ENCODE assay signal across 23 cellular contexts in the genomic region with DNA sequence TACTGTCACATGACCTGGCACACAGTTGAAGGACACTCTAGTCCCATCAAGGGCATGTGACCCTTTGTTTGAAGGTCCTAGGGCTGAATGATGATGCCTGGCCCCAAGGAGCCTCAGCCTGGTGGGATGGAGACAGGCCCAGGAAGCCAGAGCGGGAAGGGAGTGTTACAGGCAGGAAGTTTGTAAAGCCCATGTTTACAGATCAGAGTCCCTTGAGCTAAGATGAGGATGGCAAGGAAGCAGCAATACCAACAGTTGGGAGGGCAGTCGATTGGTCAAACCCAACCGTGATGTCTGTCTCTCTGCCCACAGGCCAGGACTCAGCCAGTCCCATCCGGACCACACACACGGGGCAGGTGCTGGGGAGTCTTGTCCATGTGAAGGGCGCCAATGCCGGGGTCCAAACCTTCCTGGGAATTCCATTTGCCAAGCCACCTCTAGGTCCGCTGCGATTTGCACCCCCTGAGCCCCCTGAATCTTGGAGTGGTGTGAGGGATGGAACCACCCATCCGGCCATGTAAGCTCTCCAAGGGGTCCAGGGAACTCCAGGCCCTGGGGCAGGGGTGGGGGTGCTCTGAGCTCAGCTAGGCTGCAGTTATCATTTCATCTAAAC. TPM values are rescaled to one million over a fixed set of nuclear protein-coding genes. Genes with fewer than 3 reads are reported as not detected.
DNase-seq lines count a peak whose midpoint lies in the region; ATAC-seq and TF ChIP-seq lines count a peak whose summit lies in the region.
"Had no signal": no experiment of that assay in that cellular context is flagged by ENCODE, and none has a peak within 500 bp of the region (broad histone marks: within the 10 kb centered on the region; RNA-seq: fewer than 3 reads in every experiment).

No MANE protein-coding gene starts in this region.

- no peaks in the 10 kb centered on the region for H3K9me3 ChIP-seq in CD4-positive, alpha-beta T cell (ENCODE audit: control insufficient read depth, low read length)
- H3K9me3 ChIP-seq: pancreas, SJSA1 had no signal

- CTCF ChIA-PET in CD4-positive, alpha-beta T cell (lab: Charles Lee): interaction anchor here (1.0 kb wide), 1 partner anchor 10 kb away, joined by 3 read pairs; no protein-coding TSS in a partner anchor
- CTCF ChIA-PET in RWPE1 (lab: Yijun Ruan, JAX): interaction anchor here (0.6 to 1.1 kb wide), 4 partner anchors 7 to 24 kb away, joined by 3 to 4 read pairs (median 3); no protein-coding TSS in a partner anchor

- H3K27me3 Mint-ChIP-seq in CD4-positive, alpha-beta T cell: no peaks in the 10 kb centered on the region
- peaks cover 8% of the 10 kb centered on the region for H3K27me3 Mint-ChIP-seq in glutamatergic neuron (ENCODE audit: unreplicated experiment)
- no peaks in the 10 kb centered on the region for H3K27me3 Mint-ChIP-seq in neural crest cell (ENCODE audit: low read depth)
- no peaks in the 10 kb centered on the region for H3K27me3 Mint-ChIP-seq in chondrocyte (ENCODE audit: low read depth)
- H3K27me3 Mint-ChIP-seq in stimulated activated naive CD8-positive, alpha-beta T cell treated with anti-CD3 and anti-CD28 coated beads, Interleukin-15, amount 100 ng/mL, for 72 hours: no peaks in the 10 kb centered on the region
- H3K27me3 Mint-ChIP-seq: activated CD8-positive, alpha-beta memory T cell treated with anti-CD3 and anti-CD28 coated beads, Interleukin-2, amount 10 ng/mL, durations not matched to agents 7 days and 5 days; effector memory CD8-positive, alpha-beta T cell had no signal

- peaks cover 49% of the 10 kb centered on the region for H3K4me1 Mint-ChIP-seq in CD4-positive, alpha-beta T cell (ENCODE audit: low read depth)
- H3K4me1 Mint-ChIP-seq in glutamatergic neuron (ENCODE audit: low read depth, unreplicated experiment) (peaks cover 8% of the 10 kb centered on the region), neural crest cell (peaks cover 38% of the 10 kb centered on the region), chondrocyte (ENCODE audit: low read depth) (peaks cover 34% of the 10 kb centered on the region)
- peaks cover 61% of the 10 kb centered on the region for H3K4me1 Mint-ChIP-seq in stimulated activated naive CD8-positive, alpha-beta T cell treated with anti-CD3 and anti-CD28 coated beads, Interleukin-15, amount 100 ng/mL, for 72 hours

- DNase-seq in CD4-positive, alpha-beta T cell: no peak
- DNase-seq in RWPE1 (ENCODE audit: low spot score) (no peak), glutamatergic neuron (no peak), neural crest cell (ENCODE audit: low read depth, low spot score) (no peak), chondrocyte (ENCODE audit: low spot score) (no peak), NCI-H526 (lab: John Stamatoyannopoulos, UW) (no peak)
- no peak for DNase-seq in stimulated activated naive CD8-positive, alpha-beta T cell treated with anti-CD3 and anti-CD28 coated beads, Interleukin-15, amount 100 ng/mL, for 72 hours
- DNase-seq: activated CD8-positive, alpha-beta memory T cell treated with anti-CD3 and anti-CD28 coated beads, Interleukin-2, amount 10 ng/mL, durations not matched to agents 7 days and 5 days; activated effector memory CD4-positive, alpha-beta T cell treated with anti-CD3 and anti-CD28 coated beads, Interleukin-2, amount 50 U/mL, for 16 hours; effector memory CD8-positive, alpha-beta T cell; islet precursor cell; NCI-H1417 treated with DMSO at 0.1 percent for 48 hours; NCI-H2171 treated with DMSO at 0.1 percent for 48 hours; NCI-H748 treated with DMSO at 0.1 percent for 48 hours; PC-3 had no signal

- POLR2A ChIA-PET in CD4-positive, alpha-beta T cell (lab: Charles Lee): no interaction called here
- POLR2A ChIA-PET in RWPE1 (lab: Yijun Ruan, JAX; ENCODE audit: low non-redundant PET): no interaction called here

- no peaks in the 10 kb centered on the region for H3K27me3 ChIP-seq in CD4-positive, alpha-beta T cell (ENCODE audit: control insufficient read depth, insufficient read depth, low read length)
- H3K27me3 ChIP-seq: pancreas, SJSA1 had no signal

- no peak overlapping the region for H3K27ac ChIP-seq in CD4-positive, alpha-beta T cell (ENCODE audit: low read depth, low read length)
- peak overlapping the region; percentile 28 for H3K27ac ChIP-seq in RWPE1
- H3K27ac ChIP-seq: pancreas, SJSA1 had no signal

- H3K36me3 Mint-ChIP-seq in CD4-positive, alpha-beta T cell (ENCODE audit: low read depth): peaks cover 83% of the 10 kb centered on the region
- H3K36me3 Mint-ChIP-seq in glutamatergic neuron (ENCODE audit: unreplicated experiment) (no peaks in the 10 kb centered on the region), neural crest cell (ENCODE audit: low read depth) (peaks cover 2% of the 10 kb centered on the region), chondrocyte (ENCODE audit: low read depth) (peaks cover 15% of the 10 kb centered on the region)

- H3K9me3 Mint-ChIP-seq in CD4-positive, alpha-beta T cell: no peaks in the 10 kb centered on the region
- H3K9me3 Mint-ChIP-seq in glutamatergic neuron (ENCODE audit: unreplicated experiment): peaks cover 3% of the 10 kb centered on the region
- H3K9me3 Mint-ChIP-seq in neural crest cell: no peaks in the 10 kb centered on the region
- no peaks in the 10 kb centered on the region for H3K9me3 Mint-ChIP-seq in chondrocyte (ENCODE audit: low read depth)
- no peaks in the 10 kb centered on the region for H3K9me3 Mint-ChIP-seq in stimulated activated naive CD8-positive, alpha-beta T cell treated with anti-CD3 and anti-CD28 coated beads, Interleukin-15, amount 100 ng/mL, for 72 hours
- H3K9me3 Mint-ChIP-seq: effector memory CD8-positive, alpha-beta T cell; mesothelial cell of epicardium; T-helper 2 cell treated with Interferon-gamma antibody and Interleukin-4, amounts not matched to agents 5 μg/mL and 100 μg/mL, for 36 hours had no signal

- intact Hi-C loops in CD4-positive, alpha-beta T cell (cut with DNase I, micrococcal nuclease): no loop called here

- H3K4me3 Mint-ChIP-seq in CD4-positive, alpha-beta T cell: peak overlapping the region; percentile 98
- peak overlapping the region; percentile 38 for H3K4me3 Mint-ChIP-seq in glutamatergic neuron (ENCODE audit: unreplicated experiment)
- peak overlapping the region; percentile 70 for H3K4me3 Mint-ChIP-seq in neural crest cell
- H3K4me3 Mint-ChIP-seq in chondrocyte (ENCODE audit: unreplicated experiment): no peak overlapping the region
- H3K4me3 Mint-ChIP-seq in stimulated activated naive CD8-positive, alpha-beta T cell treated with anti-CD3 and anti-CD28 coated beads, Interleukin-15, amount 100 ng/mL, for 72 hours: no peak overlapping the region
- H3K4me3 Mint-ChIP-seq: activated CD8-positive, alpha-beta memory T cell treated with anti-CD3 and anti-CD28 coated beads, Interleukin-2, amount 10 ng/mL, durations not matched to agents 7 days and 5 days; T-helper 2 cell treated with Interferon-gamma antibody and Interleukin-4, amounts not matched to agents 5 μg/mL and 100 μg/mL, for 36 hours had no signal

- H3K27ac Mint-ChIP-seq in CD4-positive, alpha-beta T cell: peak overlapping the region; percentile 97
- no peak overlapping the region for H3K27ac Mint-ChIP-seq in glutamatergic neuron (ENCODE audit: unreplicated experiment)
- H3K27ac Mint-ChIP-seq in neural crest cell (ENCODE audit: unreplicated experiment): no peak overlapping the region
- H3K27ac Mint-ChIP-seq in chondrocyte (ENCODE audit: unreplicated experiment): no peak overlapping the region
- peak overlapping the region in 1 of 2 donors; percentile 53 for H3K27ac Mint-ChIP-seq in stimulated activated naive CD8-positive, alpha-beta T cell treated with anti-CD3 and anti-CD28 coated beads, Interleukin-15, amount 100 ng/mL, for 72 hours
- H3K27ac Mint-ChIP-seq: mesothelial cell of epicardium; T-helper 2 cell treated with Interferon-gamma antibody and Interleukin-4, amounts not matched to agents 5 μg/mL and 100 μg/mL, for 36 hours had no signal

- no peak for ATAC-seq in CD4-positive, alpha-beta T cell (ENCODE audit: poor library complexity)
- ATAC-seq in stimulated activated naive CD8-positive, alpha-beta T cell treated with anti-CD3 and anti-CD28 coated beads, Interleukin-15, amount 100 ng/mL, for 72 hours: no peak
- no peak for ATAC-seq in GM21786 (IDR thresholded peaks at IDR 0.05; ENCODE audit: unreplicated experiment)
- ATAC-seq: activated CD4-positive, CD25-positive, alpha-beta regulatory T cell treated with anti-CD3 and anti-CD28 coated beads, Interleukin-2, amount 50 U/mL, for 24 hours; activated CD8-positive, alpha-beta memory T cell treated with anti-CD3 and anti-CD28 coated beads, Interleukin-2, amount 10 ng/mL, durations not matched to agents 7 days and 5 days; effector memory CD8-positive, alpha-beta T cell; pancreas; PC-3 had no signal

- no peak for TF ChIP-seq CTCF in CD4-positive, alpha-beta T cell (IDR thresholded peaks at IDR 0.05)
- TF ChIP-seq CTCF in RWPE1 (conservative IDR thresholded peaks at IDR 0.05; ENCODE audit: low read depth) (no peak), glutamatergic neuron (IDR thresholded peaks at IDR 0.05; ENCODE audit: partially characterized antibody, unreplicated experiment) (no peak), neural crest cell (conservative IDR thresholded peaks at IDR 0.05) (no peak), chondrocyte (IDR thresholded peaks at IDR 0.05) (no peak)

RNA-seq across cellular contexts. Expression of gene CES2, which starts 2.5 kb away (rescaled TPM):
- total RNA-seq in CD4-positive, alpha-beta T cell: 10 to 100 TPM; 59.3 to 62.6 TPM
- total RNA-seq in glutamatergic neuron (ENCODE audit: unreplicated experiment): 38.6 TPM
- total RNA-seq in neural crest cell: 50.1 and 52.5 TPM in 2 replicates
- total RNA-seq in chondrocyte: 25.2 to 27.9 TPM (median 26.0 TPM) in 3 replicates

RNA-seq across cellular contexts. Expression of gene CIAO2B, which starts 3.6 kb away (rescaled TPM):
- 10 to 100 TPM; 58.6 to 70.4 TPM for total RNA-seq in CD4-positive, alpha-beta T cell
- total RNA-seq in glutamatergic neuron (ENCODE audit: unreplicated experiment) (89.4 TPM), neural crest cell (73.8 and 77.5 TPM in 2 replicates), chondrocyte (55.9 to 64.9 TPM (median 61.3 TPM) in 3 replicates)

RNA-seq across cellular contexts. Expression of gene RRAD, which starts 12.5 kb away (rescaled TPM):
- under 1 TPM; 0.28 to 0.49 TPM for total RNA-seq in CD4-positive, alpha-beta T cell
- total RNA-seq in glutamatergic neuron (ENCODE audit: unreplicated experiment): 1.1 TPM
- 0.20 and 0.54 TPM in 2 replicates for total RNA-seq in neural crest cell
- 0.75 to 6.5 TPM (median 4.4 TPM) in 3 replicates for total RNA-seq in chondrocyte
- total RNA-seq: G401, HT1080 had no signal

RNA-seq across cellular contexts. Expression of gene CDH16, which starts 19.1 kb away (rescaled TPM):
- total RNA-seq in CD4-positive, alpha-beta T cell: not detected
- total RNA-seq in glutamatergic neuron (ENCODE audit: unreplicated experiment) (not detected), neural crest cell (not detected in 2 replicates), chondrocyte (not detected in 3 replicates)
- total RNA-seq: activated CD8-positive, alpha-beta memory T cell treated with anti-CD3 and anti-CD28 coated beads, Interleukin-2, amount 10 ng/mL, durations not matched to agents 7 days and 5 days; G401; HT1080; mesothelial cell of epicardium; pancreas; PC-3; SJSA1 had no signal

RNA-seq across cellular contexts. Expression of gene CES3, which starts 23.2 kb away (rescaled TPM):
- total RNA-seq in CD4-positive, alpha-beta T cell: 1 to 10 TPM; 1.1 to 1.3 TPM
- total RNA-seq in glutamatergic neuron (ENCODE audit: unreplicated experiment) (4.1 TPM), neural crest cell (2.4 and 3.2 TPM in 2 replicates), chondrocyte (0.12 to 0.75 TPM (median 0.13 TPM) in 3 replicates)
- total RNA-seq: SJSA1 had no signal

Comparison
In these comparisons a context has a peak if more than half of its experiments do, and no peak if none do; other contexts are left out.
1. H3K4me3 Mint-ChIP-seq: peak in CD4-positive, alpha-beta T cell (single experiment), glutamatergic neuron (single experiment) and neural crest cell (single experiment); none in chondrocyte (single experiment) and stimulated activated naive CD8-positive, alpha-beta T cell treated with anti-CD3 and anti-CD28 coated beads, Interleukin-15, amount 100 ng/mL, for 72 hours (0 of 2).